ENCODE assay signal across 1 cellular context in the genomic region with DNA sequence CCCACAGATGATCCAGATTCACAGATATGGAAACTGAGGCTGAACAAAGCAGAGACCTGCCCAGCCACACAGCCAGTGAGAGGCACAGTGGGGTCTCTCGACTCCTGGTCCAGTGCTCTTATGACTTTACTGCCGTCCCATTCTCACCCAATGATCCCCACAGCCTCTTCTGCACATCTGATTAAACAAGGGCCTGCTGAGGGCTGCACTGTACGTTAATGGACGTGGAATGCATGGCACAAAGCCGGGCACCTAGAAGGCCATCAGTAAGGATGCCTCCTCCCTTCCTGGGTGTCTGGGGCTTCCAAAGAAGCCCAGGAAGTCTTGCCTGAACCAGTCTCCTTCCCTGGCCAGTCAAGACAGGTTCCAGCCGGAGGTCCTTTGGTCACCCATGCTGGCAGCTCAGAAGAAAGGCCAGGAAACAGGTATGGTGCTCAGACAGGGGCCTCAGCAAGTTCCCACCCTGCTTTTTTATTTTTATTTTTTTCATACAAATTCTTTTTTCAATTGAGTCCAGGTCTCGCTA.
TF ChIP-seq lines count a peak whose summit lies in the region.

No MANE protein-coding gene starts in this region.

TF ChIP-seq in HCT116, 20 proteins besides CTCF, POLR2A, EP300 and RAD21 (continued from another document):
- TF ChIP-seq POLR2AphosphoS5 (IDR thresholded peaks at IDR 0.05; ENCODE audit: low read depth, low read length) (no peak), CEBPB (IDR thresholded peaks at IDR 0.05; ENCODE audit: low read depth) (no peak), ZNF274 (IDR thresholded peaks at IDR 0.05; ENCODE audit: low read depth, low read length) (no peak), SP1 (IDR thresholded peaks at IDR 0.05; ENCODE audit: low read depth) (no peak), TCF7L2 (IDR thresholded peaks at IDR 0.05; ENCODE audit: borderline replicate concordance, extremely low read depth, insufficient read depth, insufficient read length) (no peak), ELF1 (IDR thresholded peaks at IDR 0.05; ENCODE audit: borderline replicate concordance, low read depth) (no peak)
- TF ChIP-seq, protein P1, sequence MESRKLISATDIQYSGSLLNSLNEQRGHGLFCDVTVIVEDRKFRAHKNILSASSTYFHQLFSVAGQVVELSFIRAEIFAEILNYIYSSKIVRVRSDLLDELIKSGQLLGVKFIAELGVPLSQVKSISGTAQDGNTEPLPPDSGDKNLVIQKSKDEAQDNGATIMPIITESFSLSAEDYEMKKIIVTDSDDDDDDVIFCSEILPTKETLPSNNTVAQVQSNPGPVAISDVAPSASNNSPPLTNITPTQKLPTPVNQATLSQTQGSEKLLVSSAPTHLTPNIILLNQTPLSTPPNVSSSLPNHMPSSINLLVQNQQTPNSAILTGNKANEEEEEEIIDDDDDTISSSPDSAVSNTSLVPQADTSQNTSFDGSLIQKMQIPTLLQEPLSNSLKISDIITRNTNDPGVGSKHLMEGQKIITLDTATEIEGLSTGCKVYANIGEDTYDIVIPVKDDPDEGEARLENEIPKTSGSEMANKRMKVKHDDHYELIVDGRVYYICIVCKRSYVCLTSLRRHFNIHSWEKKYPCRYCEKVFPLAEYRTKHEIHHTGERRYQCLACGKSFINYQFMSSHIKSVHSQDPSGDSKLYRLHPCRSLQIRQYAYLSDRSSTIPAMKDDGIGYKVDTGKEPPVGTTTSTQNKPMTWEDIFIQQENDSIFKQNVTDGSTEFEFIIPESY (IDR thresholded peaks at IDR 0.05; ENCODE audit: extremely low read depth, insufficient replicate concordance, low read length) = no peak
- TF ChIP-seq, protein P2, sequence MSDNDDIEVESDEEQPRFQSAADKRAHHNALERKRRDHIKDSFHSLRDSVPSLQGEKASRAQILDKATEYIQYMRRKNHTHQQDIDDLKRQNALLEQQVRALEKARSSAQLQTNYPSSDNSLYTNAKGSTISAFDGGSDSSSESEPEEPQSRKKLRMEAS (IDR thresholded peaks at IDR 0.05) = no peak
